Comparison of ENCODE assay signal across 13 cellular contexts in genomic region chr20:21262812-21263211, GRCh38.
"Had no signal": no experiment of that assay in that cellular context is flagged by ENCODE, and none has a peak within 500 bp of the region (broad histone marks: within the 10 kb centered on the region; RNA-seq: fewer than 3 reads in every experiment).

No MANE protein-coding gene starts in this region.

- ATAC-seq: activated T-helper 17 cell treated with anti-CD3 and anti-CD28 coated beads, Interleukin-2, amount 50 U/mL, for 72 hours; natural killer cell; WTC11 had no signal

- H3K36me3 ChIP-seq: right atrium auricular region, tibial nerve had no signal

- DNase-seq: activated CD4-positive, alpha-beta T cell treated with anti-CD3 and anti-CD28 coated beads for 48 hours; activated naive CD4-positive, alpha-beta T cell treated with anti-CD3 and anti-CD28 coated beads, Interleukin-2, amount 10 ng/mL, durations not matched to agents 7 days and 5 days; central memory CD4-positive, alpha-beta T cell; effector CD8-positive, alpha-beta T cell; hippocampal formation; natural killer cell; posterior cingulate gyrus had no signal

- H3K4me3 ChIP-seq: coronary artery, right atrium auricular region, smooth muscle cell, tibial nerve had no signal

- H3K9me3 ChIP-seq: right atrium auricular region had no signal

- H3K4me1 ChIP-seq: right atrium auricular region, tibial nerve had no signal

- H3K27me3 ChIP-seq: right atrium auricular region, tibial nerve had no signal
